Comparison of ENCODE assay signal across 30 cellular contexts in genomic region chr1:214491468-214492120, GRCh38. TPM values are rescaled to one million over a fixed set of nuclear protein-coding genes. Genes with fewer than 3 reads are reported as not detected.
DNase-seq lines count a peak whose midpoint lies in the region; FAIRE-seq and TF ChIP-seq lines count a peak whose summit lies in the region.
"Had no signal": no experiment of that assay in that cellular context is flagged by ENCODE, and none has a peak within 500 bp of the region (broad histone marks: within the 10 kb centered on the region; RNA-seq: fewer than 3 reads in every experiment).

No MANE protein-coding gene starts in this region.

- no peak overlapping the region for H3K23ac ChIP-seq in mesenchymal stem cell (ENCODE audit: low read length in 2 of 2)

- peak overlapping the region in 1 of 2 experiments; percentile 57 for H3K18ac ChIP-seq in mesenchymal stem cell (ENCODE audit: low read depth in 1 of 2, low read length in 2 of 2)

- H3K27ac ChIP-seq in A673 (ENCODE audit: low read depth, low read length, poor library complexity, severe bottlenecking) (peak overlapping the region; percentile 29), mesenchymal stem cell (ENCODE audit: low read length, poor library complexity, severe bottlenecking) (peak overlapping the region; percentile 60)
- H3K27ac ChIP-seq: left lung, right atrium auricular region, vagina had no signal

- no peak overlapping the region for H2BK12ac ChIP-seq in mesenchymal stem cell (ENCODE audit: low read length in 2 of 2)

- H3K27ac Mint-ChIP-seq in HFFc6 = peak overlapping the region; percentile 54
- H3K27ac Mint-ChIP-seq in chondrocyte (ENCODE audit: unreplicated experiment) = peak overlapping the region; percentile 93
- no peak overlapping the region for H3K27ac Mint-ChIP-seq in activated T-helper 2 cell treated with anti-CD3 and anti-CD28 coated beads, Interferon-gamma antibody, Interleukin-2, Interleukin-4, amounts not matched to agents 10 μg/mL and 5 μg/mL and 100 μg/mL, durations not matched to agents 14 hours and 24 hours and 36 hours
- H3K27ac Mint-ChIP-seq: B cell; CD4-positive, alpha-beta memory T cell had no signal

- TF ChIP-seq CTCF in A673 (conservative IDR thresholded peaks at IDR 0.05; ENCODE audit: low read depth, low read length) (0 out of 2 replicates have a peak, but pooled peaks have one; percentile 11), HFFc6 (IDR thresholded peaks at IDR 0.05) (no peak), chondrocyte (IDR thresholded peaks at IDR 0.05) (peak; percentile 21)

- no peak overlapping the region for H4K8ac ChIP-seq in mesenchymal stem cell (ENCODE audit: low read length)

- H4K91ac ChIP-seq in mesenchymal stem cell (ENCODE audit: low read length) = no peak overlapping the region

- no peak overlapping the region for H2BK15ac ChIP-seq in mesenchymal stem cell (ENCODE audit: low read depth, poor library complexity, severe bottlenecking)

- POLR2A ChIA-PET in A673 (lab: Charles Lee; ENCODE audit: low non-redundant PET) = no interaction called here

- H3K4ac ChIP-seq in mesenchymal stem cell (ENCODE audit: low read depth in 1 of 2, low read length in 2 of 2) = no peak overlapping the region

- no peak overlapping the region for H2BK5ac ChIP-seq in mesenchymal stem cell (ENCODE audit: low read depth, low read length, poor library complexity, severe bottlenecking)

- H3K14ac ChIP-seq in mesenchymal stem cell (ENCODE audit: low read length in 2 of 2) = no peak overlapping the region

- no peak overlapping the region for H2BK120ac ChIP-seq in mesenchymal stem cell (ENCODE audit: low read depth, low read length)

- H3K9me3 Mint-ChIP-seq in HFFc6 = no peaks in the 10 kb centered on the region
- no peaks in the 10 kb centered on the region for H3K9me3 Mint-ChIP-seq in chondrocyte (ENCODE audit: low read depth)
- no peaks in the 10 kb centered on the region for H3K9me3 Mint-ChIP-seq in activated T-helper 2 cell treated with anti-CD3 and anti-CD28 coated beads, Interferon-gamma antibody, Interleukin-2, Interleukin-4, amounts not matched to agents 10 μg/mL and 5 μg/mL and 100 μg/mL, durations not matched to agents 14 hours and 24 hours and 36 hours
- H3K9me3 Mint-ChIP-seq: CD4-positive, alpha-beta memory T cell; stimulated activated naive CD8-positive, alpha-beta T cell treated with anti-CD3 and anti-CD28 coated beads, Interleukin-15, amount 100 ng/mL, for 72 hours had no signal

- peak overlapping the region; percentile 39 for H2AK5ac ChIP-seq in mesenchymal stem cell (ENCODE audit: low read length, severe bottlenecking)

- CTCF ChIA-PET in A673 (lab: Charles Lee) = no interaction called here

- FAIRE-seq in frontal cortex (lab: Jason Lieb, UNC) = no peak
- FAIRE-seq: endothelial cell of umbilical vein, HepG2 had no signal

- no peak overlapping the region for H2AFZ ChIP-seq in mesenchymal stem cell (ENCODE audit: low read depth, low read length)

- intact Hi-C loops in A673 (cut with micrococcal nuclease; ENCODE audit: unreplicated experiment) = no loop called here
- intact Hi-C loops in activated T-helper 2 cell treated with anti-CD3 and anti-CD28 coated beads, Interferon-gamma antibody, Interleukin-2, Interleukin-4, amounts not matched to agents 10 μg/mL and 5 μg/mL and 100 μg/mL, durations not matched to agents 14 hours and 24 hours and 36 hours (cut with micrococcal nuclease) = no loop called here

- H3K36me3 Mint-ChIP-seq in HFFc6 (ENCODE audit: low read depth) = peaks cover 13% of the 10 kb centered on the region; the same call in 1 of the 2 replicates
- H3K36me3 Mint-ChIP-seq in chondrocyte (ENCODE audit: low read depth) = no peaks in the 10 kb centered on the region
- H3K36me3 Mint-ChIP-seq in activated T-helper 2 cell treated with anti-CD3 and anti-CD28 coated beads, Interferon-gamma antibody, Interleukin-2, Interleukin-4, amounts not matched to agents 10 μg/mL and 5 μg/mL and 100 μg/mL, durations not matched to agents 14 hours and 24 hours and 36 hours (ENCODE audit: low read depth) = peaks cover 9% of the 10 kb centered on the region
- H3K36me3 Mint-ChIP-seq: CD4-positive, alpha-beta memory T cell had no signal

- no peak for DNase-seq in A673 (ENCODE audit: low spot score)
- no peak for DNase-seq in HFFc6
- DNase-seq in chondrocyte (ENCODE audit: low spot score) = no peak
- DNase-seq in mesenchymal stem cell = no peak
- no peak for DNase-seq in NCI-H526 treated with DMSO at 0.1 percent for 48 hours (lab: John Stamatoyannopoulos, UW)
- DNase-seq in activated T-helper 2 cell treated with anti-CD3 and anti-CD28 coated beads, Interferon-gamma antibody, Interleukin-2, Interleukin-4, amounts not matched to agents 10 μg/mL and 5 μg/mL and 100 μg/mL, durations not matched to agents 14 hours and 24 hours and 36 hours (ENCODE audit: low spot score) = no peak
- no peak for DNase-seq in activated naive CD4-positive, alpha-beta T cell treated with Interleukin-2 at 50 U/mL for 16 hours
- no peak for DNase-seq in frontal cortex (ENCODE audit: low spot score in 2 of 2)
- DNase-seq: activated CD4-positive, alpha-beta T cell treated with anti-CD3 and anti-CD28 coated beads, Interleukin-2, amount 50 U/mL, for 48 hours; activated naive CD4-positive, alpha-beta T cell treated with anti-CD3 and anti-CD28 coated beads, Interleukin-2, amount 50 U/mL, for 16 hours; CD4-positive, alpha-beta memory T cell; EL; hypothalamus; Kasumi-1; left lung; MV-4-11; NCI-H2107; NCI-H748 treated with DMSO at 0.1 percent for 48 hours; SIG-M5; stimulated activated CD4-positive, alpha-beta T cell treated with anti-CD3 and anti-CD28 coated beads, Interleukin-2, amount 100 ng/mL, for 24 hours; stimulated activated CD8-positive, alpha-beta memory T cell treated with anti-CD3 and anti-CD28 coated beads, Interleukin-4, amount 100 ng/mL, for 48 hours; stimulated activated naive CD8-positive, alpha-beta T cell treated with anti-CD3 and anti-CD28 coated beads, Interleukin-15, amount 100 ng/mL, for 72 hours; T1000 had no signal

- no peaks in the 10 kb centered on the region for H3K79me1 ChIP-seq in mesenchymal stem cell (replicated peaks; ENCODE audit: low read length, poor library complexity, severe bottlenecking)

- peaks cover 95% of the 10 kb centered on the region for H3K4me1 Mint-ChIP-seq in HFFc6 (ENCODE audit: low read depth)
- peaks cover 85% of the 10 kb centered on the region for H3K4me1 Mint-ChIP-seq in chondrocyte (ENCODE audit: low read depth)
- H3K4me1 Mint-ChIP-seq in activated T-helper 2 cell treated with anti-CD3 and anti-CD28 coated beads, Interferon-gamma antibody, Interleukin-2, Interleukin-4, amounts not matched to agents 10 μg/mL and 5 μg/mL and 100 μg/mL, durations not matched to agents 14 hours and 24 hours and 36 hours (ENCODE audit: low read depth) = peaks cover 15% of the 10 kb centered on the region
- H3K4me1 Mint-ChIP-seq: B cell; CD4-positive, alpha-beta memory T cell; stimulated activated naive CD8-positive, alpha-beta T cell treated with anti-CD3 and anti-CD28 coated beads, Interleukin-15, amount 100 ng/mL, for 72 hours had no signal

- H3K4me2 ChIP-seq in mesenchymal stem cell (ENCODE audit: low read length, poor library complexity, severe bottlenecking) = no peak overlapping the region

- H3K4me3 Mint-ChIP-seq in HFFc6 (no peak overlapping the region; the same call in 1 of the 2 replicates), chondrocyte (ENCODE audit: unreplicated experiment) (no peak overlapping the region)
- no peak overlapping the region for H3K4me3 Mint-ChIP-seq in activated T-helper 2 cell treated with anti-CD3 and anti-CD28 coated beads, Interferon-gamma antibody, Interleukin-2, Interleukin-4, amounts not matched to agents 10 μg/mL and 5 μg/mL and 100 μg/mL, durations not matched to agents 14 hours and 24 hours and 36 hours (ENCODE audit: low read depth)
- H3K4me3 Mint-ChIP-seq: B cell; CD4-positive, alpha-beta memory T cell; stimulated activated naive CD8-positive, alpha-beta T cell treated with anti-CD3 and anti-CD28 coated beads, Interleukin-15, amount 100 ng/mL, for 72 hours had no signal

- BruUV-seq in A673 (replicated peaks; lab: Mats Ljungman, UMichigan) = no TSS peak

- H3K9me3 ChIP-seq in A673 (ENCODE audit: low read depth, low read length, poor library complexity, severe bottlenecking) = no peaks in the 10 kb centered on the region
- no peaks in the 10 kb centered on the region for H3K9me3 ChIP-seq in mesenchymal stem cell (ENCODE audit: control insufficient read depth, low read length)
- H3K9me3 ChIP-seq: HAP-1, left lung, right atrium auricular region, thoracic aorta, vagina had no signal

- H3K9ac ChIP-seq in mesenchymal stem cell (ENCODE audit: low read length) = no peak overlapping the region

- H3K27me3 ChIP-seq in A673 (replicated peaks; ENCODE audit: insufficient read depth, low read depth, low read length, poor library complexity) (no peaks in the 10 kb centered on the region), mesenchymal stem cell (ENCODE audit: control insufficient read depth in 1 of 2, insufficient read depth in 1 of 2, low read length in 2 of 2) (no peaks in the 10 kb centered on the region)
- H3K27me3 ChIP-seq: left lung, right atrium auricular region, vagina had no signal

- peaks cover 62% of the 10 kb centered on the region for H3K4me1 ChIP-seq in A673 (ENCODE audit: insufficient read depth, low read length, poor library complexity, severe bottlenecking)
- H3K4me1 ChIP-seq in mesenchymal stem cell (ENCODE audit: control insufficient read depth, insufficient read depth, low read depth, low read length) = peaks cover 16% of the 10 kb centered on the region
- H3K4me1 ChIP-seq: HAP-1, left lung, right atrium auricular region had no signal

- peaks cover 2% of the 10 kb centered on the region for H3K27me3 Mint-ChIP-seq in HFFc6 (ENCODE audit: insufficient read depth)
- no peaks in the 10 kb centered on the region for H3K27me3 Mint-ChIP-seq in chondrocyte (ENCODE audit: low read depth)
- H3K27me3 Mint-ChIP-seq in activated T-helper 2 cell treated with anti-CD3 and anti-CD28 coated beads, Interferon-gamma antibody, Interleukin-2, Interleukin-4, amounts not matched to agents 10 μg/mL and 5 μg/mL and 100 μg/mL, durations not matched to agents 14 hours and 24 hours and 36 hours (ENCODE audit: low read depth) = peaks cover 2% of the 10 kb centered on the region

- H3K4me3 ChIP-seq in A673 (ENCODE audit: low read depth, low read length, poor library complexity, severe bottlenecking) (no peak overlapping the region), mesenchymal stem cell (ENCODE audit: insufficient read depth in 1 of 2, low read depth in 1 of 2, low read length in 2 of 2) (no peak overlapping the region)
- H3K4me3 ChIP-seq: HAP-1, left lung, right atrium auricular region, thoracic aorta, vagina had no signal

- H3K36me3 ChIP-seq in A673 (ENCODE audit: insufficient read depth, low read length, poor library complexity, severe bottlenecking) (no peaks in the 10 kb centered on the region), mesenchymal stem cell (ENCODE audit: control insufficient read depth in 1 of 2, insufficient read depth in 2 of 2, low read depth in 1 of 2, low read length in 2 of 2) (peaks cover 0 to 14% of the 10 kb centered on the region in 2 experiments)
- H3K36me3 ChIP-seq: HAP-1, left lung, right atrium auricular region, thoracic aorta, vagina had no signal

- 93% methylated on average over 5 of the region's 5 CpGs for WGBS in mesenchymal stem cell

RNA-seq across cellular contexts. Expression of gene PTPN14, which starts 59.8 kb away (rescaled TPM):
- total RNA-seq in A673 (2021) (103 and 114 TPM in 2 replicates), chondrocyte (125 to 174 TPM (median 136 TPM) in 3 replicates), frontal cortex (1.6 TPM)
- 100 to 1,000 TPM in 4 of 6 experiments, 10 to 100 TPM in 2; 93.6 to 140 (median 106) TPM for total RNA-seq in HFFc6 (2021; fragmentation: NEBNext Ultra II Directional; extraction: Animal tissue kit (Norgen Biotek cat#: 25700))
- 18.6 TPM for polyA plus RNA-seq in mesenchymal stem cell (2013, experiment 1 of 2)
- 18.0 TPM for polyA plus RNA-seq in mesenchymal stem cell (2013, experiment 2 of 2)
- total RNA-seq in activated T-helper 2 cell treated with anti-CD3 and anti-CD28 coated beads, Interferon-gamma antibody, Interleukin-2, Interleukin-4, amounts not matched to agents 10 μg/mL and 5 μg/mL and 100 μg/mL, durations not matched to agents 14 hours and 24 hours and 36 hours = 71.4 and 75.6 TPM in 2 replicates
- total RNA-seq: B cell had no signal

Comparison
In these comparisons a context has a peak if more than half of its experiments do, and no peak if none do; other contexts are left out.
1. RNA of gene PTPN14, which starts 59.8 kb away (total RNA-seq): 125 to 174 TPM in chondrocyte, 103 to 114 TPM in A673, 93.6 to 140 TPM in HFFc6 and 71.4 to 75.6 TPM in activated T-helper 2 cell treated with anti-CD3 and anti-CD28 coated beads, Interferon-gamma antibody, Interleukin-2, Interleukin-4, amounts not matched to agents 10 μg/mL and 5 μg/mL and 100 μg/mL, durations not matched to agents 14 hours and 24 hours and 36 hours; 1.6 TPM in frontal cortex (single experiment); every median in the first group is over 10 times any median in the second.